9 cellular contexts compared by ENCODE assay signal in the genomic region with DNA sequence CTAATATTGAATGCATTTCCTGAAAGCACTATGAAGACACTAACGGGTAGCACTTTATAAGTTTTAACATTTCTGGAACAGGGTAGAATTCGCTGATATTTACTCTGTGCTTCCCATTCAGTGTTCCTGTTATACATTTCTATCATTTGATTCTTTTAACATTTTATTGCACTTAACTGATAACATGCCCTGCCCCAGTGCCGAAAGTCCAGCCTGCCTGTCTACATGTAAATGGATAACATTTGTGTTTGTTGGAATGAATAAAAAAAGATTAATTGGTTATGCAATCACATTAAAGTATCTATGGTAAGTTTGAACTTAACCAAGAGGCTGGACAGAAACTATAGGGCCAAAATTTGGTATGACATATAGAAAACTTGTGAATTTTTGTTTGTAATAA.
"Had no signal": no experiment of that assay in that cellular context is flagged by ENCODE, and none has a peak within 500 bp of the region (broad histone marks: within the 10 kb centered on the region; RNA-seq: fewer than 3 reads in every experiment).

No MANE protein-coding gene starts in this region.

- H2AFZ ChIP-seq: GM23248 had no signal

- H3K27ac ChIP-seq: GM23248 had no signal

- FAIRE-seq: HTR-8/SVneo, K562 had no signal

- H3K27ac Mint-ChIP-seq: HFFc6 had no signal

- H3K36me3 ChIP-seq: HAP-1 had no signal

- H3K4me1 ChIP-seq: HAP-1 had no signal

- H3K4me3 Mint-ChIP-seq: HFFc6 had no signal

- ATAC-seq: HCT116, K562 had no signal

- H3K9ac ChIP-seq: GM23248 had no signal

- H3K4me3 ChIP-seq: GM23248, HAP-1, K562 had no signal

- DNase-seq: GM23248, GOT3, H7, HFFc6, IMR-90 had no signal
